In genomic region chr6:122758927-122759334, GRCh38 we compare ENCODE assay signal across 12 cellular contexts. TPM values are rescaled to one million over a fixed set of nuclear protein-coding genes. Genes with fewer than 3 reads are reported as not detected.
A peak's percentile ranks its signal among the peaks of the same experiment; 100 is the strongest.
DNase-seq lines count a peak whose midpoint lies in the region; ATAC-seq, FAIRE-seq and TF ChIP-seq lines count a peak whose summit lies in the region.
"Had no signal": no experiment of that assay in that cellular context is flagged by ENCODE, and none has a peak within 500 bp of the region (broad histone marks: within the 10 kb centered on the region; RNA-seq: fewer than 3 reads in every experiment).

No MANE protein-coding gene starts in this region.

- H3K9ac ChIP-seq in PC-3 (ENCODE audit: low read length) = no peak overlapping the region

- no peaks in the 10 kb centered on the region for H3K9me3 ChIP-seq in neutrophil
- H3K9me3 ChIP-seq in PC-3 (ENCODE audit: low read length) = no peaks in the 10 kb centered on the region
- H3K9me3 ChIP-seq: A549, lower lobe of right lung had no signal

- no peak overlapping the region for H2AFZ ChIP-seq in PC-3 (ENCODE audit: low read length)

- TF ChIP-seq CTCF in activated CD8-positive, alpha-beta T cell treated with anti-CD3 and anti-CD28 coated beads for 36 hours (IDR thresholded peaks at IDR 0.05) = no peak
- TF ChIP-seq CTCF in neutrophil (IDR thresholded peaks at IDR 0.05) (no peak), PC-3 (conservative IDR thresholded peaks at IDR 0.05; ENCODE audit: low read depth, low read length) (no peak)

- no peaks in the 10 kb centered on the region for H3K79me2 ChIP-seq in PC-3 (ENCODE audit: low read length)

- CTCF ChIA-PET in activated CD8-positive, alpha-beta T cell treated with anti-CD3 and anti-CD28 coated beads for 36 hours (lab: Charles Lee) = no interaction called here
- CTCF ChIA-PET in activated CD8-positive, alpha-beta T cell treated with anti-CD3 and anti-CD28 coated beads, Interleukin-2, amount 10 ng/mL, durations not matched to agents 7 days and 5 days (lab: Charles Lee) = no interaction called here
- CTCF ChIA-PET in PC-3 (lab: Charles Lee) = no interaction called here

- H3K4me1 ChIP-seq in neutrophil (ENCODE audit: control insufficient read depth in 1 of 2, insufficient read depth in 1 of 2, low read depth in 1 of 2, low read length in 1 of 2) (peaks cover 19 to 25% of the 10 kb centered on the region in 2 experiments), PC-3 (ENCODE audit: insufficient read depth, low read length) (no peaks in the 10 kb centered on the region)
- H3K4me1 ChIP-seq: A549 had no signal

- no peak overlapping the region for H3K4me2 ChIP-seq in PC-3 (ENCODE audit: low read length)
- H3K4me2 ChIP-seq: A549 had no signal

- no peaks in the 10 kb centered on the region for H3K9me3 Mint-ChIP-seq in activated CD8-positive, alpha-beta T cell treated with anti-CD3 and anti-CD28 coated beads for 36 hours
- no peaks in the 10 kb centered on the region for H3K9me3 Mint-ChIP-seq in activated CD8-positive, alpha-beta T cell treated with anti-CD3 and anti-CD28 coated beads, Interleukin-2, amount 10 ng/mL, durations not matched to agents 7 days and 5 days (ENCODE audit: insufficient read depth)

- no peaks in the 10 kb centered on the region for H4K20me1 ChIP-seq in PC-3 (ENCODE audit: low read length)

- POLR2A ChIA-PET in activated CD8-positive, alpha-beta T cell treated with anti-CD3 and anti-CD28 coated beads for 36 hours (lab: Charles Lee) = no interaction called here
- POLR2A ChIA-PET in activated CD8-positive, alpha-beta T cell treated with anti-CD3 and anti-CD28 coated beads, Interleukin-2, amount 10 ng/mL, durations not matched to agents 7 days and 5 days (lab: Charles Lee) = no interaction called here
- POLR2A ChIA-PET in PC-3 (lab: Charles Lee; ENCODE audit: unreplicated experiment) = no interaction called here

- FAIRE-seq in frontal cortex (lab: Jason Lieb, UNC) = no peak
- no peak for FAIRE-seq in RCC 7860 (lab: Jason Lieb, UNC)
- FAIRE-seq: A549, G401.6 had no signal

- H3K27ac Mint-ChIP-seq in activated CD8-positive, alpha-beta T cell treated with anti-CD3 and anti-CD28 coated beads for 36 hours = no peak overlapping the region
- H3K27ac Mint-ChIP-seq in activated CD8-positive, alpha-beta T cell treated with anti-CD3 and anti-CD28 coated beads, Interleukin-2, amount 10 ng/mL, durations not matched to agents 7 days and 5 days = no peak overlapping the region

- no peak overlapping the region for H3K4me3 ChIP-seq in neutrophil (ENCODE audit: low read depth in 1 of 2, low read length in 1 of 2)
- H3K4me3 ChIP-seq in PC-3 (ENCODE audit: low read length) = no peak overlapping the region
- H3K4me3 ChIP-seq: A549, lower lobe of right lung had no signal

- intact Hi-C loops in activated CD8-positive, alpha-beta T cell treated with anti-CD3 and anti-CD28 coated beads for 36 hours (cut with micrococcal nuclease) = no loop called here
- intact Hi-C loops in PC-3 (cut with micrococcal nuclease) = no loop called here

- H3F3A ChIP-seq in PC-3 (ENCODE audit: low read length, unreplicated experiment) = no peaks in the 10 kb centered on the region

- no TSS peak for BruUV-seq in PC-3 (replicated peaks; lab: Mats Ljungman, UMichigan)

- no peaks in the 10 kb centered on the region for H3K9me2 ChIP-seq in PC-3 (replicated peaks; ENCODE audit: low read length)

- H3K4me1 Mint-ChIP-seq in activated CD8-positive, alpha-beta T cell treated with anti-CD3 and anti-CD28 coated beads for 36 hours (ENCODE audit: low read depth) = peaks cover 13% of the 10 kb centered on the region
- H3K4me1 Mint-ChIP-seq in activated CD8-positive, alpha-beta T cell treated with anti-CD3 and anti-CD28 coated beads, Interleukin-2, amount 10 ng/mL, durations not matched to agents 7 days and 5 days (ENCODE audit: low read depth) = peaks cover 8% of the 10 kb centered on the region

- no peaks in the 10 kb centered on the region for H3K27me3 ChIP-seq in neutrophil
- no peaks in the 10 kb centered on the region for H3K27me3 ChIP-seq in PC-3 (ENCODE audit: low read length)

- DNase-seq in activated CD8-positive, alpha-beta T cell treated with anti-CD3 and anti-CD28 coated beads for 36 hours = peak; percentile 24
- no peak for DNase-seq in activated CD8-positive, alpha-beta T cell treated with anti-CD3 and anti-CD28 coated beads, Interleukin-2, amount 10 ng/mL, durations not matched to agents 7 days and 5 days
- no peak for DNase-seq in frontal cortex (ENCODE audit: low spot score in 2 of 2)
- no peak for DNase-seq in RCC 7860 (ENCODE audit: low spot score)
- no peak for DNase-seq in PC-3
- DNase-seq: lower lobe of right lung had no signal

- no peaks in the 10 kb centered on the region for H3K36me3 ChIP-seq in neutrophil
- H3K36me3 ChIP-seq in PC-3 (ENCODE audit: low read depth, low read length) = no peaks in the 10 kb centered on the region
- H3K36me3 ChIP-seq: lower lobe of right lung had no signal

- H3K36me3 Mint-ChIP-seq in activated CD8-positive, alpha-beta T cell treated with anti-CD3 and anti-CD28 coated beads for 36 hours (ENCODE audit: low read depth) = no peaks in the 10 kb centered on the region
- no peaks in the 10 kb centered on the region for H3K36me3 Mint-ChIP-seq in activated CD8-positive, alpha-beta T cell treated with anti-CD3 and anti-CD28 coated beads, Interleukin-2, amount 10 ng/mL, durations not matched to agents 7 days and 5 days (ENCODE audit: low read depth)

- H3K27me3 Mint-ChIP-seq in activated CD8-positive, alpha-beta T cell treated with anti-CD3 and anti-CD28 coated beads for 36 hours = peaks cover 8% of the 10 kb centered on the region
- H3K27me3 Mint-ChIP-seq in activated CD8-positive, alpha-beta T cell treated with anti-CD3 and anti-CD28 coated beads, Interleukin-2, amount 10 ng/mL, durations not matched to agents 7 days and 5 days (ENCODE audit: low read depth) = peaks cover 2% of the 10 kb centered on the region

- H3K27ac ChIP-seq in neutrophil (peak overlapping the region; percentile 26), PC-3 (ENCODE audit: low read length) (no peak overlapping the region)
- H3K27ac ChIP-seq: A549, lower lobe of right lung had no signal

- peak; percentile 98 for ATAC-seq in activated CD8-positive, alpha-beta T cell treated with anti-CD3 and anti-CD28 coated beads for 36 hours
- no peak for ATAC-seq in activated CD8-positive, alpha-beta T cell treated with anti-CD3 and anti-CD28 coated beads, Interleukin-2, amount 10 ng/mL, durations not matched to agents 7 days and 5 days
- peak; percentile 99 for ATAC-seq in HG02588 (IDR thresholded peaks at IDR 0.05; ENCODE audit: unreplicated experiment)
- ATAC-seq in HG03439 (IDR thresholded peaks at IDR 0.05; ENCODE audit: unreplicated experiment) = peak; percentile 97
- ATAC-seq in PC-3 = no peak
- ATAC-seq: A549, lower lobe of right lung had no signal

- H3K4me3 Mint-ChIP-seq in activated CD8-positive, alpha-beta T cell treated with anti-CD3 and anti-CD28 coated beads for 36 hours = no peak overlapping the region
- no peak overlapping the region for H3K4me3 Mint-ChIP-seq in activated CD8-positive, alpha-beta T cell treated with anti-CD3 and anti-CD28 coated beads, Interleukin-2, amount 10 ng/mL, durations not matched to agents 7 days and 5 days

RNA-seq across cellular contexts. Expression of gene FABP7, which starts 20.6 kb away (rescaled TPM):
- not detected for total RNA-seq in activated CD8-positive, alpha-beta T cell treated with anti-CD3 and anti-CD28 coated beads for 36 hours
- not detected for total RNA-seq in activated CD8-positive, alpha-beta T cell treated with anti-CD3 and anti-CD28 coated beads, Interleukin-2, amount 10 ng/mL, durations not matched to agents 7 days and 5 days
- total RNA-seq in frontal cortex (1,193 TPM), PC-3 (2014; rRNA removed) (not detected in 2 replicates)
- total RNA-seq: fibroblast of lung, lower lobe of right lung had no signal

RNA-seq across cellular contexts. Expression of gene SMPDL3A, which starts 30.1 kb away (rescaled TPM):
- under 1 TPM in 1 of 2 experiments, not detected in 1; 0.14 TPM for total RNA-seq in activated CD8-positive, alpha-beta T cell treated with anti-CD3 and anti-CD28 coated beads for 36 hours
- total RNA-seq in activated CD8-positive, alpha-beta T cell treated with anti-CD3 and anti-CD28 coated beads, Interleukin-2, amount 10 ng/mL, durations not matched to agents 7 days and 5 days = not detected
- total RNA-seq in frontal cortex = 13.0 TPM
- total RNA-seq in PC-3 (2014; rRNA removed) = 2.7 and 4.6 TPM in 2 replicates

Comparison
In these comparisons a context has a peak if more than half of its experiments do, and no peak if none do; other contexts are left out.
1. ATAC-seq: peak in activated CD8-positive, alpha-beta T cell treated with anti-CD3 and anti-CD28 coated beads for 36 hours (single experiment), HG02588 (single experiment) and HG03439 (single experiment); none in activated CD8-positive, alpha-beta T cell treated with anti-CD3 and anti-CD28 coated beads, Interleukin-2, amount 10 ng/mL, durations not matched to agents 7 days and 5 days (single experiment) and PC-3 (single experiment).
2. RNA of gene FABP7, which starts 20.6 kb away (total RNA-seq): 1,193 TPM in frontal cortex (single experiment); not detected in activated CD8-positive, alpha-beta T cell treated with anti-CD3 and anti-CD28 coated beads for 36 hours, not detected in activated CD8-positive, alpha-beta T cell treated with anti-CD3 and anti-CD28 coated beads, Interleukin-2, amount 10 ng/mL, durations not matched to agents 7 days and 5 days and not detected in PC-3; every median in the first group is over 1,000 times any median in the second.